Comparison of ENCODE assay signal across 8 cellular contexts in genomic region chr1:155193275-155193990, GRCh38. TPM values are rescaled to one million over a fixed set of nuclear protein-coding genes. Genes with fewer than 3 reads are reported as not detected.
DNase-seq lines count a peak whose midpoint lies in the region; ATAC-seq and TF ChIP-seq lines count a peak whose summit lies in the region.

No MANE protein-coding gene starts in this region.

- peak; percentile 98 for TF ChIP-seq CTCF in HFFc6 (IDR thresholded peaks at IDR 0.05)

- peaks cover 17% of the 10 kb centered on the region for H3K36me3 Mint-ChIP-seq in HFFc6 (ENCODE audit: low read depth)

- H3K27ac Mint-ChIP-seq in HFFc6 = peak overlapping the region; percentile 99

- H3K9me3 Mint-ChIP-seq in HFFc6 = no peaks in the 10 kb centered on the region

- intact Hi-C loops in left ventricle myocardium superior (cut with micrococcal nuclease) = no loop called here

- peak overlapping the region; percentile 90 for H3K4me3 Mint-ChIP-seq in HFFc6

- H3K4me1 Mint-ChIP-seq in HFFc6 (ENCODE audit: low read depth) = peaks cover 32% of the 10 kb centered on the region

- DNase-seq in GM04504 (ENCODE audit: low read depth) (peak; percentile 83), HFFc6 (peak; percentile 82), NCI-H1417 (lab: John Stamatoyannopoulos, UW) (peak; percentile 91 to 96 (median 94)), T-helper 1 cell (peak; percentile 31 to 87 (median 51)), amygdala (lab: John Stamatoyannopoulos, UW) (peak in 47 of 56 donors; percentile 14 to 77 (median 52)), left ventricle myocardium superior (peak; percentile 91), pulmonary artery endothelial cell (ENCODE audit: low read depth, low spot score) (peak; percentile 59)

- ATAC-seq in left ventricle myocardium superior (peak; percentile 87), GM21367 (IDR thresholded peaks at IDR 0.05; ENCODE audit: unreplicated experiment) (no peak)

- peaks cover 12% of the 10 kb centered on the region for H3K27me3 Mint-ChIP-seq in HFFc6 (ENCODE audit: insufficient read depth)

RNA-seq across cellular contexts. Expression of gene THBS3, which starts 14.3 kb away (rescaled TPM):
- 10 to 100 TPM; 13.9 to 20.3 (median 16.9) TPM for total RNA-seq in HFFc6 (2021; fragmentation: NEBNext Ultra II Directional; extraction: Animal tissue kit (Norgen Biotek cat#: 25700))
- total RNA-seq in left ventricle myocardium superior = 6.3 TPM
- total RNA-seq in pulmonary artery endothelial cell = 12.8 and 17.1 TPM in 2 replicates

RNA-seq across cellular contexts. Expression of gene MTX1, which starts 15.1 kb away (rescaled TPM):
- total RNA-seq in HFFc6 (2021; fragmentation: NEBNext Ultra II Directional; extraction: Animal tissue kit (Norgen Biotek cat#: 25700)) = 10 to 100 TPM; 49.8 to 55.4 (median 51.5) TPM
- total RNA-seq in left ventricle myocardium superior = 14.1 TPM
- 45.1 and 54.2 TPM in 2 replicates for total RNA-seq in pulmonary artery endothelial cell

RNA-seq across cellular contexts. Expression of gene TRIM46, which starts 19.8 kb away (rescaled TPM):
- 1 to 10 TPM; 5.1 to 7.1 (median 6.1) TPM for total RNA-seq in HFFc6 (2021; fragmentation: NEBNext Ultra II Directional; extraction: Animal tissue kit (Norgen Biotek cat#: 25700))
- total RNA-seq in left ventricle myocardium superior (0.22 TPM), pulmonary artery endothelial cell (4.1 and 4.9 TPM in 2 replicates)

RNA-seq across cellular contexts. Expression of gene KRTCAP2, which starts 20.3 kb away (rescaled TPM):
- 100 to 1,000 TPM; 231 to 351 (median 285) TPM for total RNA-seq in HFFc6 (2021; fragmentation: NEBNext Ultra II Directional; extraction: Animal tissue kit (Norgen Biotek cat#: 25700))
- total RNA-seq in left ventricle myocardium superior (134 TPM), pulmonary artery endothelial cell (117 and 121 TPM in 2 replicates)

RNA-seq across cellular contexts. Expression of gene DPM3, which starts 53.1 kb away (rescaled TPM):
- total RNA-seq in HFFc6 (2021; fragmentation: NEBNext Ultra II Directional; extraction: Animal tissue kit (Norgen Biotek cat#: 25700)) = 100 to 1,000 TPM in 1 of 6 experiments, 10 to 100 TPM in 5; 66.2 to 110 (median 86.2) TPM
- 52.4 TPM for total RNA-seq in left ventricle myocardium superior
- total RNA-seq in pulmonary artery endothelial cell = 29.2 and 31.1 TPM in 2 replicates
